In the genomic region with DNA sequence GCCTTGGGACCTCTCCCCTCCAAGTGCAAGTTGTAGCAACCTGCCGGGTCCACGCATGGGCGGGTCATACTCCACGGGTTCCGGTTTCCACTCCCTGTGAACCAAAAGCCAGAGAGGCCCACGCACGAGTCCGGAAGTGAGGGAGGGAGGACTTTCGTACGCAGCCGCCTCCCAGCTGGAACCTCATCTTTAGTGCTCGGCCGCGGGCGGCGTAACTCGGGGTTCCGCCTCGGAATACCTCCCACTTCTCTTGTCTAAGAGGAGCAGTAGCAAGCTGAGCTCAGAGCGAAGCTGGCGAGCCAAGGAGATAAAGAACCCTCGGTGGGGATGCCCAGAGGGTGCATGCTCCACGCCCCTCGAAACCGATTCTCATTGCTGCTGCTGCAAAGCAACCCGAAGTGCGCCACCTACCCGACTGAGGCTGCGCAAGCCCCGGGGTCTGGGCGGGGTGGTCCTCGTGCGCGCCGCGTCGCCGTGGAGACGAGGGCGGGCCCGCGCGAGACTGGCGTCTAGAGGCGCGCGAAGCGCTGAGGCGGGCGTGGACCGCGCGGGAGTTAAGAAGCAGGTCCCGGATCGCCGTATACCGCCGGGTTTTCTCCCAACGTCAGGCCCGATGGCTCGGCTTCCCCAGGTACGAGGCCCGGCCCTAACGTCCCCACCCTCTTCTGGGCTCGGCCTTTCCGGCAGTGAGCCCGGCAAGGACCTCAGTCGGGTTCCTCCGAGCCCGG, we compare ENCODE assay signal across 8 cellular contexts. TPM values are rescaled to one million over a fixed set of nuclear protein-coding genes. Genes with fewer than 3 reads are reported as not detected.
A peak's percentile ranks its signal among the peaks of the same experiment; 100 is the strongest.
DNase-seq lines count a peak whose midpoint lies in the region; ATAC-seq and TF ChIP-seq lines count a peak whose summit lies in the region.

A gene with protein sequence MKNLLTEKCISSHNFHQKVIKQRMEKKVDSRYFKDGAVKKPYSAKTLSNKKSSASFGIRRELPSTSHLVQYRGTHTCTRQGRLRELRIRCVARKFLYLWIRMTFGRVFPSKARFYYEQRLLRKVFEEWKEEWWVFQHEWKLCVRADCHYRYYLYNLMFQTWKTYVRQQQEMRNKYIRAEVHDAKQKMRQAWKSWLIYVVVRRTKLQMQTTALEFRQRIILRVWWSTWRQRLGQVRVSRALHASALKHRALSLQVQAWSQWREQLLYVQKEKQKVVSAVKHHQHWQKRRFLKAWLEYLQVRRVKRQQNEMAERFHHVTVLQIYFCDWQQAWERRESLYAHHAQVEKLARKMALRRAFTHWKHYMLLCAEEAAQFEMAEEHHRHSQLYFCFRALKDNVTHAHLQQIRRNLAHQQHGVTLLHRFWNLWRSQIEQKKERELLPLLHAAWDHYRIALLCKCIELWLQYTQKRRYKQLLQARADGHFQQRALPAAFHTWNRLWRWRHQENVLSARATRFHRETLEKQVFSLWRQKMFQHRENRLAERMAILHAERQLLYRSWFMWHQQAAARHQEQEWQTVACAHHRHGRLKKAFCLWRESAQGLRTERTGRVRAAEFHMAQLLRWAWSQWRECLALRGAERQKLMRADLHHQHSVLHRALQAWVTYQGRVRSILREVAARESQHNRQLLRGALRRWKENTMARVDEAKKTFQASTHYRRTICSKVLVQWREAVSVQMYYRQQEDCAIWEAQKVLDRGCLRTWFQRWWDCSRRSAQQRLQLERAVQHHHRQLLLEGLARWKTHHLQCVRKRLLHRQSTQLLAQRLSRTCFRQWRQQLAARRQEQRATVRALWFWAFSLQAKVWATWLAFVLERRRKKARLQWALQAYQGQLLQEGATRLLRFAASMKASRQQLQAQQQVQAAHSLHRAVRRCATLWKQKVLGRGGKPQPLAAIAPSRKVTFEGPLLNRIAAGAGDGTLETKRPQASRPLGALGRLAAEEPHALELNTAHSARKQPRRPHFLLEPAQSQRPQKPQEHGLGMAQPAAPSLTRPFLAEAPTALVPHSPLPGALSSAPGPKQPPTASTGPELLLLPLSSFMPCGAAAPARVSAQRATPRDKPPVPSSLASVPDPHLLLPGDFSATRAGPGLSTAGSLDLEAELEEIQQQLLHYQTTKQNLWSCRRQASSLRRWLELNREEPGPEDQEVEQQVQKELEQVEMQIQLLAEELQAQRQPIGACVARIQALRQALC (plus strand): TSS at position 530 of the 728 bp plus-strand sequence. CDS start 11,749 bp downstream, outside the sequence.

- H3K4me2 ChIP-seq in trophoblast cell (ENCODE audit: low read length), result peak within 1 kb of the TSS; percentile 88

- peak within 1 kb of the TSS; percentile 7 for H2BK120ac ChIP-seq in trophoblast cell (ENCODE audit: insufficient read depth, low read length, poor library complexity)

- peak within 1 kb of the TSS; percentile 27 for H3K18ac ChIP-seq in trophoblast cell (ENCODE audit: low read length)

- no peaks in the 10 kb centered on the region for H3K9me3 Mint-ChIP-seq in activated naive CD8-positive, alpha-beta T cell treated with anti-CD3 and anti-CD28 coated beads, Interleukin-2, amount 50 U/mL, for 24 hours

- H2AFZ ChIP-seq in trophoblast cell (ENCODE audit: insufficient read depth, low read length, poor library complexity), result peak within 1 kb of the TSS; percentile 85

- H3K36me3 Mint-ChIP-seq in activated naive CD8-positive, alpha-beta T cell treated with anti-CD3 and anti-CD28 coated beads, Interleukin-2, amount 50 U/mL, for 24 hours (ENCODE audit: low read depth), result peaks cover 27% of the 10 kb centered on the region

- H3K4me3 ChIP-seq in cardiac muscle cell, result peak within 1 kb of the TSS; percentile 65
- H3K4me3 ChIP-seq in trophoblast cell (ENCODE audit: low read depth, low read length), result peak within 1 kb of the TSS; percentile 75
- H3K4me3 ChIP-seq in transverse colon, result peak within 1 kb of the TSS; percentile 49 to 74 (median 60)

- peaks cover 1% of the 10 kb centered on the region for H3K4me1 ChIP-seq in cardiac muscle cell (ENCODE audit: low read depth)
- H3K4me1 ChIP-seq in trophoblast cell (ENCODE audit: control insufficient read depth in 1 of 2, insufficient read depth in 2 of 2, low read length in 2 of 2), result peaks cover 0 to 2% of the 10 kb centered on the region in 2 experiments
- peaks cover 7 to 23% (median 14%) of the 10 kb centered on the region in 4 donors for H3K4me1 ChIP-seq in transverse colon

- H3K4me1 Mint-ChIP-seq in activated naive CD8-positive, alpha-beta T cell treated with anti-CD3 and anti-CD28 coated beads, Interleukin-2, amount 50 U/mL, for 24 hours, result peaks cover 60% of the 10 kb centered on the region

- H3K27me3 ChIP-seq in cardiac muscle cell (no peaks in the 10 kb centered on the region), trophoblast cell (ENCODE audit: insufficient read depth, low read length) (no peaks in the 10 kb centered on the region), transverse colon (no peaks in the 10 kb centered on the region)

- no peaks in the 10 kb centered on the region for H3K36me3 ChIP-seq in cardiac muscle cell
- H3K36me3 ChIP-seq in trophoblast cell (ENCODE audit: control insufficient read depth in 1 of 2, insufficient read depth in 2 of 2, low read length in 2 of 2), result no peaks in the 10 kb centered on the region
- H3K36me3 ChIP-seq in transverse colon, result no peaks in the 10 kb centered on the region

- H3K4ac ChIP-seq in trophoblast cell (ENCODE audit: low read depth, low read length), result peak within 1 kb of the TSS; percentile 6

- H3K79me2 ChIP-seq in trophoblast cell (ENCODE audit: control insufficient read depth, insufficient read depth, low read length, poor library complexity), result no peaks in the 10 kb centered on the region

- no peaks in the 10 kb centered on the region for H3K9me3 ChIP-seq in cardiac muscle cell (ENCODE audit: low read depth)
- no peaks in the 10 kb centered on the region for H3K9me3 ChIP-seq in trophoblast cell (ENCODE audit: insufficient read depth, low read depth, low read length)
- H3K9me3 ChIP-seq in transverse colon, result no peaks in the 10 kb centered on the region

- peak within 1 kb of the TSS; percentile 18 for H2AK5ac ChIP-seq in trophoblast cell (ENCODE audit: low read length)

- peak within 1 kb of the TSS; percentile 57 for H4K12ac ChIP-seq in trophoblast cell (ENCODE audit: low read depth, low read length)

- WGBS in trophoblast cell (ENCODE audit: extremely low coverage, insufficient coverage, insufficient read length), result no CpG with 5 or more reads among the region's 70 CpGs
- 1 to 3% methylated on average over 6 to 70 of the region's 70 CpGs for WGBS in transverse colon (ENCODE audit: low coverage in 1 of 2), 2 donors

- peaks cover 2% of the 10 kb centered on the region for H3K79me1 ChIP-seq in trophoblast cell (ENCODE audit: low read length)

- peak; percentile 30; the same call in 1 of the 3 replicates for TF ChIP-seq CTCF in GM12872 (IDR thresholded peaks at IDR 0.05; ENCODE audit: insufficient read depth, low read depth, low read length)
- peak; percentile 41 for TF ChIP-seq CTCF in cardiac muscle cell (IDR thresholded peaks at IDR 0.05; ENCODE audit: low read depth, low read length)
- peak; percentile 14 to 37 (median 27) for TF ChIP-seq CTCF in transverse colon (IDR thresholded peaks at IDR 0.05)

- ATAC-seq in HG02678 (IDR thresholded peaks at IDR 0.05; ENCODE audit: unreplicated experiment), result peak; percentile 77
- peak; percentile 91 for ATAC-seq in activated naive CD8-positive, alpha-beta T cell treated with anti-CD3 and anti-CD28 coated beads, Interleukin-2, amount 50 U/mL, for 24 hours

- TF ChIP-seq EP300 in transverse colon (IDR thresholded peaks at IDR 0.05; ENCODE audit: low read depth), result no peak

- H2BK5ac ChIP-seq in trophoblast cell (ENCODE audit: low read depth, low read length, poor library complexity), result peak within 1 kb of the TSS; percentile 6

- peak within 1 kb of the TSS; percentile 14 for H3K9ac ChIP-seq in trophoblast cell (ENCODE audit: low read length)

- H3K4me3 Mint-ChIP-seq in activated naive CD8-positive, alpha-beta T cell treated with anti-CD3 and anti-CD28 coated beads, Interleukin-2, amount 50 U/mL, for 24 hours, result peak within 1 kb of the TSS; percentile 88

- DNase-seq in NCI-H1105 treated with DMSO at 0.1 percent for 48 hours (lab: John Stamatoyannopoulos, UW) (peak; percentile 84), SW 1271 (lab: John Stamatoyannopoulos, UW) (peak; percentile 64 to 85), cardiac muscle cell (ENCODE audit: low read depth in 1 of 2, low spot score in 1 of 2) (peak; percentile 92 to 94), trophoblast cell (peak; percentile 62 to 83), transverse colon (peak; percentile 95)
- DNase-seq in activated naive CD8-positive, alpha-beta T cell treated with anti-CD3 and anti-CD28 coated beads, Interleukin-2, amount 50 U/mL, for 24 hours, result peak; percentile 96

- intact Hi-C loops in transverse colon (cut with DNase I; ENCODE audit: low total_unique reads), result no loop called here

- no peaks in the 10 kb centered on the region for H3K27me3 Mint-ChIP-seq in activated naive CD8-positive, alpha-beta T cell treated with anti-CD3 and anti-CD28 coated beads, Interleukin-2, amount 50 U/mL, for 24 hours

- no peak within 1 kb of the TSS for H2BK12ac ChIP-seq in trophoblast cell (ENCODE audit: low read length)

- H4K8ac ChIP-seq in trophoblast cell (ENCODE audit: low read depth, low read length), result peak within 1 kb of the TSS; percentile 77

- peak within 1 kb of the TSS; percentile 81 for H3K27ac Mint-ChIP-seq in activated naive CD8-positive, alpha-beta T cell treated with anti-CD3 and anti-CD28 coated beads, Interleukin-2, amount 50 U/mL, for 24 hours

- peak within 1 kb of the TSS; percentile 39 for H4K91ac ChIP-seq in trophoblast cell (ENCODE audit: low read depth, low read length)

- H3K23ac ChIP-seq in trophoblast cell (ENCODE audit: low read length), result no peak within 1 kb of the TSS

- H3K14ac ChIP-seq in trophoblast cell (ENCODE audit: low read length), result peak within 1 kb of the TSS; percentile 12

- in situ Hi-C loops in transverse colon (cut with MboI; ENCODE audit: low pct_ligation_motif_present in 1 of 4, low pct_unique_long_range_greater_than_20kb in 1 of 4, low sequenced_read_pairs in 3 of 4), result loop anchor here in 1 of 4 donors (25.0 kb wide), 1 partner anchor 141 kb away; no protein-coding TSS in a partner anchor

- TF ChIP-seq POLR2A in transverse colon (IDR thresholded peaks at IDR 0.05), result peak; percentile 58

- no peak within 1 kb of the TSS for H3K27ac ChIP-seq in cardiac muscle cell
- H3K27ac ChIP-seq in trophoblast cell (ENCODE audit: low read depth, low read length), result no peak within 1 kb of the TSS
- peak within 1 kb of the TSS; percentile 84 to 94 (median 88) for H3K27ac ChIP-seq in transverse colon

RNA-seq across cellular contexts. Expression of the gene that starts here (rescaled TPM):
- total RNA-seq in cardiac muscle cell (18.2 and 23.8 TPM in 2 replicates), transverse colon (100 to 1,000 TPM in 2 of 4 donors, 10 to 100 TPM in 2; 55.3 to 157 (median 90.1) TPM)
- 13.6 and 22.0 TPM in 2 replicates for polyA plus RNA-seq in cardiac muscle cell
- 5.6 and 5.9 TPM in 2 replicates for polyA plus RNA-seq in trophoblast cell (2013)

Comparison
In these comparisons a context has a peak if more than half of its experiments do, and no peak if none do; other contexts are left out.
1. H3K27ac ChIP-seq: peak in transverse colon (4 of 4); none in cardiac muscle cell (single experiment) and trophoblast cell (single experiment).
2. Peak in every context shown above with its lines, with median percentiles within 50 percentile points of each other: CTCF ChIP-seq, DNase-seq and H3K4me3 ChIP-seq.